Comparison of ENCODE assay signal across 9 cellular contexts in the genomic region with DNA sequence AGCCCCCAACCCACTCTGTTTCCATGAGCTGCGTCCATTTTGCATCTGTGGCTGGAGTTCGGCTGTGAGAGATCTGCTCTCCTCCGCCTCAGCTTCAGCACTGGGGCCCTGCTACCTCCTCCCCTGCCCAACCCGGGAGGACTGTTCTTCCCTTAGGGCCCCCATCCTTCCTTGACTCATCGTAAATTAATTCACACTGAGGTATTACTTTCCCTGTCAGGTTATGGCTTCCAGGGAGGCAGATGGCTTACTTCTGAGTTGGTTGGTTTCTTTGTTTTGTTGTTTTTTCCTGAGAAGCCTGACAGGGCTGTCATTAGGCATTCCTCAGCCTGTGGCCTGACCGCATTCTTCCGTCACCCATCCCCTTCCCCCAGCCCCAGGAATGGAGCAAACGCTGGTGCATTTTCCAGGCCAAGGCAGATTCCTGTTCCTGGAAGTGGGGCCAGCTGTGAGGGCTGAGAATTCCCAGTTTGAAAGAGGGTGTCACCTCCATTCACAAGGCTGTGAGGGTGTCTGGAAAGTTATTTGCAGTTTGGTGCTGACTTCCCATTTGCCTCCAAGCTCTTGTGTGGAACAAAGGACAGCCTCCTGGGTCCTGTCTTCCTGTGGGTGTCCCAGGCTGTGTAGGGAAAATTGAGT. TPM values are rescaled to one million over a fixed set of nuclear protein-coding genes. Genes with fewer than 3 reads are reported as not detected.
DNase-seq lines count a peak whose midpoint lies in the region; ATAC-seq, FAIRE-seq and TF ChIP-seq lines count a peak whose summit lies in the region.
"Had no signal": no experiment of that assay in that cellular context is flagged by ENCODE, and none has a peak within 500 bp of the region (broad histone marks: within the 10 kb centered on the region; RNA-seq: fewer than 3 reads in every experiment).

No MANE protein-coding gene starts in this region.

- no peak overlapping the region for H3K14ac ChIP-seq in H1 (ENCODE audit: insufficient read length)

- H2AK5ac ChIP-seq in H1 (ENCODE audit: low read depth, low read length) = no peak overlapping the region

- H2AFZ ChIP-seq in H1 (ENCODE audit: low read length) = peak overlapping the region; percentile 98

- H3K79me1 ChIP-seq in H1 (ENCODE audit: low read depth, low read length) = no peaks in the 10 kb centered on the region

- no peak overlapping the region for H3K56ac ChIP-seq in H1 (replicated peaks; ENCODE audit: insufficient read length, low read depth, low read length)

- WGBS in H1 (ENCODE audit: extremely low coverage in 1 of 2, insufficient coverage in 1 of 2, insufficient read length in 1 of 2, insufficient replicate concordance in 2 of 2, low coverage in 1 of 2, low lambda C conversion rate in 2 of 2, missing lambda C conversion rate in 1 of 2), 2 experiments = 54% methylated on average over 8 of the region's 8 CpGs; no CpG with 5 or more reads in 1 of the 2 experiments

- 0 out of 2 replicates have a peak overlapping the region, but pooled peaks have one; percentile 69 for H2BK5ac ChIP-seq in H1 (ENCODE audit: low read depth, low read length)

- H3K9ac ChIP-seq in H1 (replicated peaks in 1 of 4; ENCODE audit: extremely low read depth in 1 of 4, low read depth in 3 of 4, low read length in 3 of 4) = 0 out of 7 replicates have a peak overlapping the region, but pooled peaks of 1 of the 4 experiments have one; percentile 20

- peak; percentile 99 for DNase-seq in A172 (ENCODE audit: low spot score)
- DNase-seq in MG63 = peak; percentile 91
- DNase-seq in H1 (ENCODE audit: low read depth in 1 of 2, low spot score in 2 of 2) = peak; percentile 49 to 72
- peak; percentile 71 for DNase-seq in mucosa of gallbladder (ENCODE audit: low spot score)
- DNase-seq in T-helper 17 cell = no peak
- no peak for DNase-seq in activated T-cell treated with anti-CD3 and anti-CD28 coated beads, Interleukin-2, amount 50 U/mL, for 1 hour
- DNase-seq in activated naive CD4-positive, alpha-beta T cell (lab: John Stamatoyannopoulos, UW) = no peak

- H3K4me3 ChIP-seq in MG63 (no peak overlapping the region), H1 (ENCODE audit: extremely low read depth in 1 of 4, insufficient read depth in 2 of 4, low read depth in 3 of 4, low read length in 4 of 4) (no peak overlapping the region)

- peaks cover 15% of the 10 kb centered on the region for H3K4me1 Mint-ChIP-seq in activated T-helper 17 cell treated with anti-CD3 and anti-CD28 coated beads, Interleukin-2, amount 50 U/mL, for 72 hours
- H3K4me1 Mint-ChIP-seq in T-helper 17 cell = peaks cover 3% of the 10 kb centered on the region

- peak; percentile 70 for FAIRE-seq in H1 (lab: Jason Lieb, UNC)

- no peaks in the 10 kb centered on the region for H3K23me2 ChIP-seq in H1 (ENCODE audit: low read depth, low read length)

- H4K8ac ChIP-seq in H1 (ENCODE audit: extremely low read depth, insufficient read depth, low read length) = peak overlapping the region; percentile 86; the same call in 1 of the 2 replicates

- H2BK15ac ChIP-seq in H1 (ENCODE audit: low read length) = no peak overlapping the region

- H3K27me3 Mint-ChIP-seq in activated T-helper 17 cell treated with anti-CD3 and anti-CD28 coated beads, Interleukin-2, amount 50 U/mL, for 72 hours = peaks cover 18% of the 10 kb centered on the region
- peaks cover 14% of the 10 kb centered on the region for H3K27me3 Mint-ChIP-seq in T-helper 17 cell

- H3K9me3 ChIP-seq in MG63 (no peaks in the 10 kb centered on the region; the same call in 1 of the 2 replicates), H1 (ENCODE audit: insufficient read depth in 2 of 2, low read depth in 1 of 2, low read length in 1 of 2) (0 out of 4 replicates have a peak, but pooled peaks cover 0 to 6% of the 10 kb centered on the region in 2 experiments), T-helper 17 cell (ENCODE audit: control insufficient read depth, low read length, poor library complexity, severe bottlenecking) (no peaks in the 10 kb centered on the region)

- H3K18ac ChIP-seq in H1 (ENCODE audit: extremely low read depth, low read length) = peak overlapping the region; percentile 75

- H2BK120ac ChIP-seq in H1 (replicated peaks; ENCODE audit: low read depth, low read length) = peak overlapping the region; percentile 13

- peak overlapping the region; percentile 94; the same call in 1 of the 2 replicates for H2BK12ac ChIP-seq in H1 (ENCODE audit: low read depth, low read length)

- POLR2A ChIA-PET in H1 (lab: Charles Lee; ENCODE audit: partially characterized antibody) = interaction anchor here (1.0 kb wide), 1 partner anchor 11 kb away, joined by 3 read pairs; a partner anchor contains a TSS

- TF ChIP-seq POLR2A in H1 (IDR thresholded peaks at IDR 0.05; ENCODE audit: control extremely low read depth in 1 of 2, low read depth in 2 of 2, low read length in 2 of 2) = no peak

- no peak overlapping the region for H3K27ac Mint-ChIP-seq in activated T-helper 17 cell treated with anti-CD3 and anti-CD28 coated beads, Interleukin-2, amount 50 U/mL, for 72 hours
- H3K27ac Mint-ChIP-seq in T-helper 17 cell = no peak overlapping the region

- peak overlapping the region; percentile 87; the same call in 1 of the 2 replicates for H2BK20ac ChIP-seq in H1 (ENCODE audit: low read length)

- H3K36me3 Mint-ChIP-seq in activated T-helper 17 cell treated with anti-CD3 and anti-CD28 coated beads, Interleukin-2, amount 50 U/mL, for 72 hours (ENCODE audit: low read depth) = no peaks in the 10 kb centered on the region
- no peaks in the 10 kb centered on the region for H3K36me3 Mint-ChIP-seq in T-helper 17 cell (ENCODE audit: low read depth)

- H3K79me2 ChIP-seq in H1 (ENCODE audit: control insufficient read depth in 1 of 2, insufficient read depth in 2 of 2, low read length in 2 of 2) = no peaks in the 10 kb centered on the region

- peaks cover 11% of the 10 kb centered on the region for H3K9me3 Mint-ChIP-seq in activated T-helper 17 cell treated with anti-CD3 and anti-CD28 coated beads, Interleukin-2, amount 50 U/mL, for 72 hours

- H4K91ac ChIP-seq in H1 (replicated peaks; ENCODE audit: insufficient read length, low read length) = peak overlapping the region; percentile 34

- H3K23ac ChIP-seq in H1 (ENCODE audit: insufficient read length) = no peak overlapping the region

- H3K27me3 ChIP-seq in MG63 (no peaks in the 10 kb centered on the region), H1 (replicated peaks in 1 of 4; ENCODE audit: control insufficient read depth in 3 of 4, extremely low read depth in 1 of 4, insufficient read depth in 3 of 4, low read length in 3 of 4) (no peaks in the 10 kb centered on the region)

- no peak for ATAC-seq in activated T-helper 17 cell treated with anti-CD3 and anti-CD28 coated beads, Interleukin-2, amount 50 U/mL, for 72 hours (replicated peaks)
- no peak for ATAC-seq in T-helper 17 cell

- H3K4ac ChIP-seq in H1 (replicated peaks; ENCODE audit: insufficient read length, low read depth, low read length) = no peak overlapping the region

- TF ChIP-seq EP300 in H1 (IDR thresholded peaks at IDR 0.05; ENCODE audit: borderline replicate concordance in 1 of 2, low read depth in 2 of 2, low read length in 2 of 2) = peak in 1 of 2 experiments; percentile 87; a peak in 1 of 3 replicates

- peak overlapping the region; percentile 28 for H4K5ac ChIP-seq in H1 (ENCODE audit: insufficient read length, low read depth, low read length)

- H3K36me3 ChIP-seq in MG63 (no peaks in the 10 kb centered on the region), H1 (ENCODE audit: control insufficient read depth in 2 of 4, insufficient read depth in 4 of 4, low read length in 3 of 4) (no peaks in the 10 kb centered on the region)

- TF ChIP-seq RAD21 in H1 (IDR thresholded peaks at IDR 0.05 in 1 of 2, conservative IDR thresholded peaks at IDR 0.05 in 1 of 2; ENCODE audit: low read depth in 2 of 2, low read length in 2 of 2) = no peak; a peak in 1 of 4 replicates

- H4K20me1 ChIP-seq in H1 (replicated peaks in 1 of 2; ENCODE audit: control insufficient read depth in 1 of 2, insufficient read depth in 2 of 2, low read length in 2 of 2) = no peaks in the 10 kb centered on the region

- H3K4me1 ChIP-seq in H1 (replicated peaks in 1 of 4; ENCODE audit: control insufficient read depth in 3 of 4, insufficient read depth in 4 of 4, low read length in 3 of 4) = peaks cover 5 to 22% (median 16%) of the 10 kb centered on the region in 4 experiments

- H3K4me2 ChIP-seq in H1 (ENCODE audit: insufficient read depth in 1 of 2, low read depth in 2 of 2, low read length in 2 of 2) = peak overlapping the region; percentile 2 to 9; a peak in 1 of 4 replicates

- H3K27ac ChIP-seq in H1 (ENCODE audit: low read depth, low read length) = 0 out of 2 replicates have a peak overlapping the region, but pooled peaks have one; percentile 27
- H3K27ac ChIP-seq: VCaP had no signal

- TF ChIP-seq CTCF in H1 (IDR thresholded peaks at IDR 0.05; ENCODE audit: control extremely low read depth in 1 of 3, insufficient read depth in 1 of 3, low read depth in 1 of 3, low read length in 3 of 3) = no peak

- CTCF ChIA-PET in H1 (lab: Charles Lee; ENCODE audit: partially characterized antibody) = interaction anchor here (0.5 to 1.4 kb wide), 4 partner anchors 10 to 1023 kb away, joined by 3 to 4 read pairs (median 4); a partner anchor contains a TSS

- H3K4me3 Mint-ChIP-seq in activated T-helper 17 cell treated with anti-CD3 and anti-CD28 coated beads, Interleukin-2, amount 50 U/mL, for 72 hours = no peak overlapping the region
- H3K4me3 Mint-ChIP-seq in T-helper 17 cell = no peak overlapping the region

RNA-seq across cellular contexts. Expression of a gene that starts 11.6 kb away (rescaled TPM):
- 0.28 and 1.0 TPM in 2 replicates for total RNA-seq in A172 (2014; rRNA removed; shearing (Covaris generic))
- total RNA-seq in MG63 (2014; rRNA removed; shearing (Covaris generic); ENCODE audit: low replicate concordance) = 0.13 TPM in 1 of 2 replicates, not detected in the other
- not detected in 2 replicates for total RNA-seq in H1 (2021; fragmentation: NEBNext Ultra II Directional; extraction: Animal tissue kit (Norgen Biotek cat#: 25700))
- polyA plus RNA-seq in H1 (2011; rRNA removed) = 0.12 TPM in 1 of 2 replicates, not detected in the other
- not detected for polyA plus RNA-seq in H1 (2011; cell fraction: cytosol; rRNA removed)
- polyA plus RNA-seq in H1 (2011; cell fraction: nucleus; rRNA removed) = 0.20 TPM
- polyA plus RNA-seq in H1 (2012, experiment 1 of 2) = not detected in 4 replicates
- not detected for polyA plus RNA-seq in H1 (2012, experiment 2 of 2)
- not detected for polyA plus RNA-seq in H1 (2013, experiment 1 of 2)
- not detected for polyA plus RNA-seq in H1 (2013, experiment 2 of 2)
- not detected in 2 replicates for polyA minus RNA-seq in H1 (2011; rRNA and poly(A)+ RNA removed)
- polyA minus RNA-seq in H1 (2011; cell fraction: cytosol; rRNA and poly(A)+ RNA removed) = not detected
- polyA minus RNA-seq in H1 (2011; cell fraction: nucleus; rRNA and poly(A)+ RNA removed) = not detected
- total RNA-seq in mucosa of gallbladder (0.92 TPM), T-helper 17 cell (10 to 100 TPM in 1 of 2 donors, 1 to 10 TPM in 1; 2.5 to 11.5 TPM)
- 10 to 100 TPM in 1 of 2 donors, 1 to 10 TPM in 1; 3.3 to 27.6 TPM for total RNA-seq in activated T-helper 17 cell treated with anti-CD3 and anti-CD28 coated beads, Interleukin-2, amount 50 U/mL, for 72 hours

RNA-seq across cellular contexts. Expression of a gene that starts 24.1 kb away (rescaled TPM):
- 0.34 and 2.6 TPM in 2 replicates for total RNA-seq in A172 (2014; rRNA removed; shearing (Covaris generic))
- not detected in 2 replicates for total RNA-seq in MG63 (2014; rRNA removed; shearing (Covaris generic); ENCODE audit: low replicate concordance)
- total RNA-seq in H1 (2021; fragmentation: NEBNext Ultra II Directional; extraction: Animal tissue kit (Norgen Biotek cat#: 25700)) = not detected in 2 replicates
- 0.06 TPM in 1 of 2 replicates, not detected in the other for polyA plus RNA-seq in H1 (2011; rRNA removed)
- not detected for polyA plus RNA-seq in H1 (2011; cell fraction: cytosol; rRNA removed)
- polyA plus RNA-seq in H1 (2011; cell fraction: nucleus; rRNA removed) = not detected
- not detected in 4 replicates for polyA plus RNA-seq in H1 (2012, experiment 1 of 2)
- polyA plus RNA-seq in H1 (2012, experiment 2 of 2) = not detected
- not detected for polyA plus RNA-seq in H1 (2013, experiment 1 of 2)
- not detected for polyA plus RNA-seq in H1 (2013, experiment 2 of 2)
- not detected in 2 replicates for polyA minus RNA-seq in H1 (2011; rRNA and poly(A)+ RNA removed)
- polyA minus RNA-seq in H1 (2011; cell fraction: cytosol; rRNA and poly(A)+ RNA removed) = not detected
- not detected for polyA minus RNA-seq in H1 (2011; cell fraction: nucleus; rRNA and poly(A)+ RNA removed)
- total RNA-seq in mucosa of gallbladder = 27.8 TPM
- total RNA-seq in activated T-helper 17 cell treated with anti-CD3 and anti-CD28 coated beads, Interleukin-2, amount 50 U/mL, for 72 hours = not detected
- not detected for total RNA-seq in T-helper 17 cell

Comparison
In these comparisons a context has a peak if more than half of its experiments do, and no peak if none do; other contexts are left out.
1. DNase-seq: peak in A172 (single experiment), MG63 (single experiment), H1 (2 of 2) and mucosa of gallbladder (single experiment); none in T-helper 17 cell (0 of 3), activated T-cell treated with anti-CD3 and anti-CD28 coated beads, Interleukin-2, amount 50 U/mL, for 1 hour (single experiment) and activated naive CD4-positive, alpha-beta T cell (0 of 4).